3 cellular contexts compared by ENCODE assay signal in genomic region chr9:119839888-119840287, GRCh38.
TF ChIP-seq lines count a peak whose summit lies in the region.

No MANE protein-coding gene starts in this region.

TF ChIP-seq in GM23338, 12 proteins besides CTCF, POLR2A, EP300 and RAD21 (continues in another document):
- no peak for TF ChIP-seq ETS1 (IDR thresholded peaks at IDR 0.05)
- no peak for TF ChIP-seq STAT1 (IDR thresholded peaks at IDR 0.05; ENCODE audit: unreplicated experiment)
- TF ChIP-seq ZNF462 (CRISPR knock-in tag; IDR thresholded peaks at IDR 0.05), result no peak
- no peak for TF ChIP-seq NANOG (IDR thresholded peaks at IDR 0.05; ENCODE audit: borderline replicate concordance)
- TF ChIP-seq EZH2phosphoT487 (IDR thresholded peaks at IDR 0.05; ENCODE audit: unreplicated experiment), result no peak

TF ChIP-seq in H1, 55 proteins besides CTCF, POLR2A, EP300 and RAD21 (continued from another document):
- TF ChIP-seq NANOG (IDR thresholded peaks at IDR 0.05; ENCODE audit: insufficient read depth, low read depth, low read length, poor library complexity, severe bottlenecking) (no peak), TAF7 (optimal IDR thresholded peaks at IDR 0.05; ENCODE audit: borderline replicate concordance, low read depth, low read length) (no peak), GTF2F1 (IDR thresholded peaks at IDR 0.05; ENCODE audit: borderline replicate concordance, low read depth, low read length) (no peak), RNF2 (IDR thresholded peaks at IDR 0.05; ENCODE audit: borderline replicate concordance, low read depth, low read length, missing control alignments, poor library complexity, severe bottlenecking) (no peak), HDAC2 (IDR thresholded peaks at IDR 0.05; ENCODE audit: borderline replicate concordance in 1 of 2, low read depth in 2 of 2, low read length in 2 of 2) (no peak), RFX5 (IDR thresholded peaks at IDR 0.05; ENCODE audit: borderline replicate concordance, low read depth, low read length) (no peak), CHD1 (IDR thresholded peaks at IDR 0.05; ENCODE audit: low read depth, low read length) (no peak), SAP30 (IDR thresholded peaks at IDR 0.05; ENCODE audit: insufficient read depth, insufficient replicate concordance, low read length) (no peak)

TF ChIP-seq in SK-N-SH treated with all-trans-retinoic acid at 6 μM for 48 hours, 23 proteins besides CTCF, POLR2A, EP300 and RAD21 (continued from another document):
- no peak for TF ChIP-seq PATZ1 (CRISPR knock-in tag; IDR thresholded peaks at IDR 0.05; ENCODE audit: borderline replicate concordance)
- TF ChIP-seq ZNF70 (CRISPR knock-in tag; IDR thresholded peaks at IDR 0.05), result no peak
- TF ChIP-seq ZNF565 (CRISPR knock-in tag; conservative IDR thresholded peaks at IDR 0.05; ENCODE audit: low read depth), result no peak
- no peak for TF ChIP-seq CSRNP3 (CRISPR knock-in tag; IDR thresholded peaks at IDR 0.05)
- no peak for TF ChIP-seq CREB5 (CRISPR knock-in tag; IDR thresholded peaks at IDR 0.05; ENCODE audit: low read depth)
- no peak for TF ChIP-seq POU6F1 (CRISPR knock-in tag; IDR thresholded peaks at IDR 0.05; ENCODE audit: borderline replicate concordance, low read depth)
- TF ChIP-seq PPARA (CRISPR knock-in tag; IDR thresholded peaks at IDR 0.05; ENCODE audit: borderline replicate concordance), result no peak
- TF ChIP-seq ZNF8 (CRISPR knock-in tag; IDR thresholded peaks at IDR 0.05), result no peak
- TF ChIP-seq SNAI2 (CRISPR knock-in tag; IDR thresholded peaks at IDR 0.05), result no peak
- no peak for TF ChIP-seq ZFP3 (CRISPR knock-in tag; IDR thresholded peaks at IDR 0.05)
- no peak for TF ChIP-seq ZFP30 (CRISPR knock-in tag; IDR thresholded peaks at IDR 0.05)
- no peak for TF ChIP-seq ARNTL (CRISPR knock-in tag; IDR thresholded peaks at IDR 0.05; ENCODE audit: borderline replicate concordance, low read depth)
- TF ChIP-seq ZC3H10 (CRISPR knock-in tag; IDR thresholded peaks at IDR 0.05), result no peak
- TF ChIP-seq RARB (CRISPR knock-in tag; IDR thresholded peaks at IDR 0.05), result no peak
- TF ChIP-seq ESRRG (CRISPR knock-in tag; IDR thresholded peaks at IDR 0.05), result no peak
- TF ChIP-seq TOX (CRISPR knock-in tag; IDR thresholded peaks at IDR 0.05; ENCODE audit: borderline replicate concordance), result no peak
- TF ChIP-seq BACH2 (CRISPR knock-in tag; IDR thresholded peaks at IDR 0.05; ENCODE audit: borderline replicate concordance), result no peak
- no peak for TF ChIP-seq GLIS3 (CRISPR knock-in tag; IDR thresholded peaks at IDR 0.05)
TF ChIP-seq in SK-N-SH treated with all-trans-retinoic acid at 6 μM for 48 hours: peak in this region for 0.
